20 cellular contexts compared by ENCODE assay signal in genomic region chr6:7271205-7271534, GRCh38. TPM values are rescaled to one million over a fixed set of nuclear protein-coding genes. Genes with fewer than 3 reads are reported as not detected.
DNase-seq lines count a peak whose midpoint lies in the region; ATAC-seq, FAIRE-seq and TF ChIP-seq lines count a peak whose summit lies in the region.
"Had no signal": no experiment of that assay in that cellular context is flagged by ENCODE, and none has a peak within 500 bp of the region (broad histone marks: within the 10 kb centered on the region; RNA-seq: fewer than 3 reads in every experiment).

No MANE protein-coding gene starts in this region.

- in situ Hi-C loops in mammary epithelial cell (cut with MboI; ENCODE audit: low sequenced_read_pairs in 2 of 2) = loop anchor here in 1 of 2 donors (10.0 kb wide), 1 partner anchor 124 kb away; no protein-coding TSS in a partner anchor
- in situ Hi-C loops in HepG2 (cut with HindIII; ENCODE audit: extremely low pct_ligation_motif_present, low pct_unique_long_range_greater_than_20kb) = no loop called here
- in situ Hi-C loops in G401 (cut with HindIII; ENCODE audit: low sequenced_read_pairs) = no loop called here

- TF ChIP-seq CTCF in mammary epithelial cell (conservative IDR thresholded peaks at IDR 0.05 in 1 of 2, IDR thresholded peaks at IDR 0.05 in 1 of 2; ENCODE audit: extremely low read depth in 1 of 2, insufficient read depth in 1 of 2, low read depth in 1 of 2, low read length in 2 of 2) (no peak), MCF 10A (IDR thresholded peaks at IDR 0.05; ENCODE audit: unreplicated experiment) (no peak), HepG2 (CRISPR knock-in tag; IDR thresholded peaks at IDR 0.05) (no peak), sigmoid colon (IDR thresholded peaks at IDR 0.05) (no peak)

- H3K9me3 ChIP-seq in mammary epithelial cell (replicated peaks; ENCODE audit: insufficient read depth, low read length) (peaks cover 2% of the 10 kb centered on the region), HepG2 (ENCODE audit: low read length) (no peaks in the 10 kb centered on the region), sigmoid colon (no peaks in the 10 kb centered on the region)
- H3K9me3 ChIP-seq: BLaER1, MG63 had no signal

- H3K79me2 ChIP-seq in mammary epithelial cell (ENCODE audit: insufficient read depth, low read length) = no peaks in the 10 kb centered on the region
- H3K79me2 ChIP-seq in HepG2 (ENCODE audit: insufficient read depth, low read length) = no peaks in the 10 kb centered on the region

- TF ChIP-seq RAD21 in HepG2 (CRISPR knock-in tag; IDR thresholded peaks at IDR 0.05) = no peak

- dilution Hi-C loops in mammary epithelial cell (cut with HindIII; ENCODE audit: low sequenced_read_pairs) = loop anchor here (25.0 kb wide), 1 partner anchor 559 kb away; no protein-coding TSS in a partner anchor

- H3K36me3 Mint-ChIP-seq in MCF 10A (ENCODE audit: insufficient read depth, unreplicated experiment) = no peaks in the 10 kb centered on the region
- H3K36me3 Mint-ChIP-seq in activated T-helper 17 cell treated with anti-CD3 and anti-CD28 coated beads, Interleukin-2, amount 50 U/mL, for 72 hours (ENCODE audit: low read depth) = no peaks in the 10 kb centered on the region
- H3K36me3 Mint-ChIP-seq: CD8-positive, alpha-beta T cell had no signal

- no peak for FAIRE-seq in HepG2 (lab: Jason Lieb, UNC)
- FAIRE-seq: GM12891 had no signal

- peaks cover 28% of the 10 kb centered on the region for H3K4me1 Mint-ChIP-seq in MCF 10A (ENCODE audit: insufficient read depth, unreplicated experiment)
- peaks cover 10% of the 10 kb centered on the region for H3K4me1 Mint-ChIP-seq in activated T-helper 17 cell treated with anti-CD3 and anti-CD28 coated beads, Interleukin-2, amount 50 U/mL, for 72 hours

- H3K9ac ChIP-seq in mammary epithelial cell (ENCODE audit: insufficient read depth, low read length) (no peak overlapping the region), HepG2 (ENCODE audit: insufficient read depth, low read depth, low read length) (no peak overlapping the region; the same call in 1 of the 2 replicates)
- H3K9ac ChIP-seq: BLaER1 had no signal

- H3K27me3 Mint-ChIP-seq in MCF 10A (ENCODE audit: insufficient read depth, unreplicated experiment) = no peaks in the 10 kb centered on the region
- H3K27me3 Mint-ChIP-seq in activated T-helper 17 cell treated with anti-CD3 and anti-CD28 coated beads, Interleukin-2, amount 50 U/mL, for 72 hours = peaks cover 3% of the 10 kb centered on the region

- no peaks in the 10 kb centered on the region for H4K20me1 ChIP-seq in mammary epithelial cell (ENCODE audit: insufficient read depth, low read length)
- no peaks in the 10 kb centered on the region for H4K20me1 ChIP-seq in HepG2 (ENCODE audit: insufficient read depth, low read length)
- H4K20me1 ChIP-seq: BLaER1 had no signal

- TF ChIP-seq POLR2A in HepG2 (IDR thresholded peaks at IDR 0.05; ENCODE audit: insufficient read depth in 1 of 2, low read depth in 2 of 2, low read length in 2 of 2) = no peak
- TF ChIP-seq POLR2A in sigmoid colon (IDR thresholded peaks at IDR 0.05) = no peak

- no peak overlapping the region for H3K27ac Mint-ChIP-seq in MCF 10A (ENCODE audit: low read depth, unreplicated experiment)
- H3K27ac Mint-ChIP-seq in activated T-helper 17 cell treated with anti-CD3 and anti-CD28 coated beads, Interleukin-2, amount 50 U/mL, for 72 hours = peak overlapping the region; percentile 22
- H3K27ac Mint-ChIP-seq: CD8-positive, alpha-beta T cell had no signal

- H3K27me3 ChIP-seq in mammary epithelial cell (ENCODE audit: insufficient read depth, low read length) (no peaks in the 10 kb centered on the region), HepG2 (ENCODE audit: control insufficient read depth in 1 of 2, insufficient read depth in 2 of 2, low read length in 2 of 2) (no peaks in the 10 kb centered on the region), sigmoid colon (no peaks in the 10 kb centered on the region)
- H3K27me3 ChIP-seq: BLaER1, MG63 had no signal

- H3K4me2 ChIP-seq in mammary epithelial cell (ENCODE audit: insufficient read depth, low read depth, low read length) (no peak overlapping the region), HepG2 (ENCODE audit: low read depth, low read length) (peak overlapping the region; percentile 51)
- H3K4me2 ChIP-seq: BLaER1 had no signal

- no peaks in the 10 kb centered on the region for H3K9me3 Mint-ChIP-seq in MCF 10A (ENCODE audit: unreplicated experiment)
- no peaks in the 10 kb centered on the region for H3K9me3 Mint-ChIP-seq in activated T-helper 17 cell treated with anti-CD3 and anti-CD28 coated beads, Interleukin-2, amount 50 U/mL, for 72 hours
- H3K9me3 Mint-ChIP-seq: CD8-positive, alpha-beta T cell had no signal

- POLR2A ChIA-PET in MCF 10A (lab: Yijun Ruan, JAX) (interaction anchor here (0.7 to 0.8 kb wide), 2 partner anchors 18 to 67 kb away, joined by 3 read pairs; no protein-coding TSS in a partner anchor), HepG2 (lab: Yijun Ruan, JAX) (interaction anchor here (0.6 to 1.8 kb wide), 8 partner anchors 9 to 594 kb away, joined by 3 to 16 read pairs (median 4); partner anchors contain the start of genes CAGE1 and RIOK1)

- ATAC-seq in activated T-helper 17 cell treated with anti-CD3 and anti-CD28 coated beads, Interleukin-2, amount 50 U/mL, for 72 hours (replicated peaks) = no peak
- no peak for ATAC-seq in HepG2
- no peak for ATAC-seq in HG02870 (IDR thresholded peaks at IDR 0.05; ENCODE audit: unreplicated experiment)
- ATAC-seq: CD8-positive, alpha-beta T cell had no signal

- no TSS peak for BruUV-seq in mammary epithelial cell (replicated peaks; lab: Mats Ljungman, UMichigan)
- BruUV-seq in MCF 10A (replicated peaks; lab: Mats Ljungman, UMichigan) = no TSS peak
- BruUV-seq in HepG2 (replicated peaks; lab: Mats Ljungman, UMichigan) = no TSS peak

- 71% methylated on average over 4 of the region's 11 CpGs for WGBS in mammary epithelial cell (ENCODE audit: low coverage, missing lambda C conversion rate)
- 69% methylated on average over 11 of the region's 11 CpGs for whole genome bisulfite sequencing in HepG2 (ENCODE audit: low lambda C conversion rate)
- 74 to 79% methylated on average over 11 of the region's 11 CpGs for WGBS in sigmoid colon, 2 donors

- no peak overlapping the region for H3K4me3 ChIP-seq in mammary epithelial cell (replicated peaks in 1 of 3; ENCODE audit: insufficient read depth in 1 of 3, low read depth in 2 of 3, low read length in 3 of 3)
- peak overlapping the region in 1 of 3 experiments; percentile 31; a peak in 2 of 6 replicates for H3K4me3 ChIP-seq in HepG2 (replicated peaks in 1 of 3; ENCODE audit: insufficient read depth in 1 of 3, low read depth in 2 of 3, low read length in 3 of 3)
- H3K4me3 ChIP-seq in sigmoid colon = no peak overlapping the region
- H3K4me3 ChIP-seq: BLaER1, MG63 had no signal

- CTCF ChIA-PET in mammary epithelial cell (lab: Charles Lee; ENCODE audit: low non-redundant PET) (no interaction called here), MCF 10A (lab: Yijun Ruan, JAX) (no interaction called here), HepG2 (lab: Yijun Ruan, JAX; ENCODE audit: low intra/inter-chr PET ratio, low total read pairs) (no interaction called here)

- H3K36me3 ChIP-seq in mammary epithelial cell (ENCODE audit: insufficient read depth, low read length) (no peaks in the 10 kb centered on the region), HepG2 (replicated peaks in 1 of 2; ENCODE audit: control insufficient read depth in 1 of 2, insufficient read depth in 2 of 2, low read length in 2 of 2) (no peaks in the 10 kb centered on the region), sigmoid colon (no peaks in the 10 kb centered on the region)
- H3K36me3 ChIP-seq: BLaER1, MG63 had no signal

- H3K4me3 Mint-ChIP-seq in MCF 10A (ENCODE audit: unreplicated experiment) = no peak overlapping the region
- no peak overlapping the region for H3K4me3 Mint-ChIP-seq in activated T-helper 17 cell treated with anti-CD3 and anti-CD28 coated beads, Interleukin-2, amount 50 U/mL, for 72 hours
- H3K4me3 Mint-ChIP-seq: CD8-positive, alpha-beta T cell had no signal

- no peak for TF ChIP-seq EP300 in HepG2 (IDR thresholded peaks at IDR 0.05; ENCODE audit: low read depth in 2 of 2, low read length in 2 of 2)
- no peak for TF ChIP-seq EP300 in HepG2 (CRISPR knock-in tag; IDR thresholded peaks at IDR 0.05; ENCODE audit: borderline replicate concordance)
- TF ChIP-seq EP300 in sigmoid colon (IDR thresholded peaks at IDR 0.05) = no peak

- no peak overlapping the region for H3K27ac ChIP-seq in mammary epithelial cell (ENCODE audit: insufficient read depth, low read depth, low read length)
- H3K27ac ChIP-seq in HepG2 (ENCODE audit: extremely low read length, insufficient read depth, low read length) = peak overlapping the region; percentile 72
- no peak overlapping the region for H3K27ac ChIP-seq in sigmoid colon
- H3K27ac ChIP-seq: BLaER1 had no signal

- intact Hi-C loops in mammary epithelial cell (cut with micrococcal nuclease) (no loop called here), MCF 10A (cut with micrococcal nuclease) (no loop called here), HepG2 (cut with micrococcal nuclease; ENCODE audit: unreplicated experiment) (no loop called here), sigmoid colon (cut with DNase I) (no loop called here)

- H2AFZ ChIP-seq in mammary epithelial cell (ENCODE audit: low read depth, low read length) (peak overlapping the region; percentile 42), HepG2 (ENCODE audit: low read length) (no peak overlapping the region)

- H3K4me1 ChIP-seq in mammary epithelial cell (ENCODE audit: insufficient read depth, low read length) (peaks cover 22% of the 10 kb centered on the region), HepG2 (ENCODE audit: insufficient read depth, low read length) (peaks cover 42% of the 10 kb centered on the region), sigmoid colon (peaks cover 0 to 9% (median 3%) of the 10 kb centered on the region in 4 donors)

- DNase-seq in mammary epithelial cell (no peak), MCF 10A (ENCODE audit: unreplicated experiment) (no peak), HepG2 (ENCODE audit: low spot score) (no peak), sigmoid colon (peak; percentile 46), G401 (ENCODE audit: low spot score) (no peak)
- DNase-seq: DND-41, Kasumi-1, NCI-H1417, NCI-H1694 treated with DMSO at 0.1 percent for 48 hours, NCI-H2081 treated with DMSO at 0.1 percent for 48 hours, NCI-H446 treated with DMSO at 0.1 percent for 48 hours, NCI-H526 treated with DMSO at 0.1 percent for 48 hours, OCI-M1, SHP77 treated with DMSO at 0.1 percent for 48 hours had no signal

RNA-seq across cellular contexts. Expression of gene SSR1, which starts 41.8 kb away (rescaled TPM):
- total RNA-seq in mammary epithelial cell = 100 to 1,000 TPM in 1 of 2 donors, 10 to 100 TPM in 1; 93.5 to 179 TPM
- polyA plus RNA-seq in mammary epithelial cell = 124 TPM
- 193 TPM for polyA minus RNA-seq in mammary epithelial cell
- total RNA-seq in MCF 10A (2022) = 318 and 396 TPM in 2 replicates
- total RNA-seq in activated T-helper 17 cell treated with anti-CD3 and anti-CD28 coated beads, Interleukin-2, amount 50 U/mL, for 72 hours = 100 to 1,000 TPM; 101 to 157 TPM
- total RNA-seq in HepG2 (2016; rRNA removed; fragmentation: Illumina TruSeq; extraction: Trizol) = 208 and 243 TPM in 2 replicates
- 39.6 and 42.9 TPM in 2 replicates for total RNA-seq in HepG2 (2016; cell fraction: cytosol; rRNA removed; fragmentation: Illumina TruSeq; extraction: Trizol; ENCODE audit: low read depth)
- total RNA-seq in HepG2 (2016; cell fraction: insoluble cytoplasmic fraction; rRNA removed; fragmentation: Illumina TruSeq; extraction: Trizol) = 200 and 237 TPM in 2 replicates
- total RNA-seq in HepG2 (2016; cell fraction: membrane; rRNA removed; fragmentation: Illumina TruSeq; extraction: Trizol) = 91.8 and 97.7 TPM in 2 replicates
- total RNA-seq in HepG2 (2016; cell fraction: nucleus; rRNA removed; fragmentation: Illumina TruSeq; extraction: Trizol) = 235 and 275 TPM in 2 replicates
- polyA plus RNA-seq in HepG2 (2011; rRNA removed) = 135 and 203 TPM in 2 replicates
- 77.3 and 119 TPM in 2 replicates for polyA plus RNA-seq in HepG2 (2011; cell fraction: cytosol; rRNA removed)
- polyA plus RNA-seq in HepG2 (2011; cell fraction: nucleus; rRNA removed) = 28.6 and 39.3 TPM in 2 replicates
- 148 and 179 TPM in 2 replicates for polyA plus RNA-seq in HepG2 (2012)
- 33.8 and 41.9 TPM in 2 replicates for polyA plus RNA-seq in HepG2 (2016; cell fraction: cytosol; fragmentation: Illumina TruSeq; extraction: Trizol; ENCODE audit: low read depth)
- 176 and 181 TPM in 2 replicates for polyA plus RNA-seq in HepG2 (2016; cell fraction: insoluble cytoplasmic fraction; fragmentation: Illumina TruSeq; extraction: Trizol; ENCODE audit: low read depth)
- 64.9 and 66.7 TPM in 2 replicates for polyA plus RNA-seq in HepG2 (2016; cell fraction: membrane; fragmentation: Illumina TruSeq; extraction: Trizol; ENCODE audit: low read depth)
- 275 and 279 TPM in 2 replicates for polyA plus RNA-seq in HepG2 (2016; cell fraction: nucleus; fragmentation: Illumina TruSeq; extraction: Trizol; ENCODE audit: insufficient read depth, low read depth)
- 76.5 and 121 TPM in 2 replicates for polyA minus RNA-seq in HepG2 (2011; rRNA and poly(A)+ RNA removed; ENCODE audit: low replicate concordance)
- polyA minus RNA-seq in HepG2 (2011; cell fraction: cytosol; rRNA and poly(A)+ RNA removed) = 135 and 140 TPM in 2 replicates
- 83.2 and 87.0 TPM in 2 replicates for polyA minus RNA-seq in HepG2 (2011; cell fraction: nucleus; rRNA and poly(A)+ RNA removed)
- 10 to 100 TPM; 24.1 to 53.9 (median 33.3) TPM for total RNA-seq in sigmoid colon
- 10 to 100 TPM; 10.8 to 55.1 (median 24.3) TPM for polyA plus RNA-seq in sigmoid colon
- total RNA-seq in G401 (2014; rRNA removed; shearing (Covaris generic)) = 99.9 and 173 TPM in 2 replicates
